ENCODE assay signal across 9 cellular contexts in the genomic region with DNA sequence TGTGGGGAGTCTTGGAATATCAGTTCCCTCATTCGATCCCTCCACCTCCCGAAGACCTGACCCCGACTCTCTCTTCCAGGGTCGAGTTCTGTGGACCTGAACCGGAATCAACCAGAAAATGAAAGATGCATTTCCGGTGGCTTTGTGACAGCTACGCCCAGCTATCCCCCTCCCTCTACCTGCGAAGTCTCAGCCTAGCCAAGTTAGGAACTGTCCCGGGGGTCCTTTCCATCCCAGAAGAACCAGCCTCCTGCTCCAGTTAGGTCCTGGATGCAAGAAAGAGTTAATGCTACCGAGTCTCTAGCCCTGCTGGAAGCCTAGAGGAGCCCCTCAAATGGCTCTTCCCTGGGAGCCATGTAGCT. TPM values are rescaled to one million over a fixed set of nuclear protein-coding genes. Genes with fewer than 3 reads are reported as not detected.
DNase-seq lines count a peak whose midpoint lies in the region; ATAC-seq and TF ChIP-seq lines count a peak whose summit lies in the region.
"Had no signal": no experiment of that assay in that cellular context is flagged by ENCODE, and none has a peak within 500 bp of the region (broad histone marks: within the 10 kb centered on the region; RNA-seq: fewer than 3 reads in every experiment).

No MANE protein-coding gene starts in this region.

- H3K4me3 Mint-ChIP-seq in activated CD8-positive, alpha-beta T cell treated with anti-CD3 and anti-CD28 coated beads, Interleukin-2, amount 10 ng/mL, durations not matched to agents 7 days and 5 days: peak overlapping the region; percentile 84
- H3K4me3 Mint-ChIP-seq in nephron: peak overlapping the region; percentile 78 to 87 (median 82)

- peaks cover 19% of the 10 kb centered on the region for H3K4me1 Mint-ChIP-seq in activated CD8-positive, alpha-beta T cell treated with anti-CD3 and anti-CD28 coated beads, Interleukin-2, amount 10 ng/mL, durations not matched to agents 7 days and 5 days (ENCODE audit: low read depth)
- peaks cover 5% of the 10 kb centered on the region for H3K4me1 Mint-ChIP-seq in nephron

- H3K36me3 Mint-ChIP-seq in activated CD8-positive, alpha-beta T cell treated with anti-CD3 and anti-CD28 coated beads, Interleukin-2, amount 10 ng/mL, durations not matched to agents 7 days and 5 days (ENCODE audit: low read depth): peaks cover 16% of the 10 kb centered on the region
- H3K36me3 Mint-ChIP-seq in nephron (ENCODE audit: low read depth): peaks cover 18% of the 10 kb centered on the region

- POLR2A ChIA-PET in activated CD8-positive, alpha-beta T cell treated with anti-CD3 and anti-CD28 coated beads, Interleukin-2, amount 10 ng/mL, durations not matched to agents 7 days and 5 days (lab: Charles Lee): no interaction called here

- ATAC-seq in GM18520 (IDR thresholded peaks at IDR 0.05; ENCODE audit: unreplicated experiment) (peak; percentile 17), HG02571 (IDR thresholded peaks at IDR 0.05; ENCODE audit: unreplicated experiment) (peak; percentile 54)
- ATAC-seq in activated CD8-positive, alpha-beta T cell treated with anti-CD3 and anti-CD28 coated beads, Interleukin-2, amount 10 ng/mL, durations not matched to agents 7 days and 5 days: peak; percentile 64

- peak overlapping the region; percentile 90 for H3K27ac Mint-ChIP-seq in activated CD8-positive, alpha-beta T cell treated with anti-CD3 and anti-CD28 coated beads, Interleukin-2, amount 10 ng/mL, durations not matched to agents 7 days and 5 days
- H3K27ac Mint-ChIP-seq in nephron: no peak overlapping the region

- H3K9me3 Mint-ChIP-seq in activated CD8-positive, alpha-beta T cell treated with anti-CD3 and anti-CD28 coated beads, Interleukin-2, amount 10 ng/mL, durations not matched to agents 7 days and 5 days (ENCODE audit: insufficient read depth): peaks cover 5% of the 10 kb centered on the region
- peaks cover 31% of the 10 kb centered on the region for H3K9me3 Mint-ChIP-seq in nephron

- no peak for DNase-seq in activated CD8-positive, alpha-beta T cell treated with anti-CD3 and anti-CD28 coated beads, Interleukin-2, amount 10 ng/mL, durations not matched to agents 7 days and 5 days
- no peak for DNase-seq in central memory CD4-positive, alpha-beta T cell
- DNase-seq in GM19240 (ENCODE audit: insufficient read length, low spot score) (no peak), NCI-H128 (lab: John Stamatoyannopoulos, UW; ENCODE audit: unreplicated experiment) (no peak), pons (ENCODE audit: low spot score) (no peak)

- H3K27me3 Mint-ChIP-seq in activated CD8-positive, alpha-beta T cell treated with anti-CD3 and anti-CD28 coated beads, Interleukin-2, amount 10 ng/mL, durations not matched to agents 7 days and 5 days (ENCODE audit: low read depth): no peaks in the 10 kb centered on the region
- H3K27me3 Mint-ChIP-seq in nephron (ENCODE audit: low read depth): peaks cover 6% of the 10 kb centered on the region

- no peak for TF ChIP-seq CTCF in nephron (IDR thresholded peaks at IDR 0.05; ENCODE audit: unreplicated experiment in 3 of 3)

- CTCF ChIA-PET in activated CD8-positive, alpha-beta T cell treated with anti-CD3 and anti-CD28 coated beads, Interleukin-2, amount 10 ng/mL, durations not matched to agents 7 days and 5 days (lab: Charles Lee): interaction anchor here (0.9 to 1.3 kb wide), 4 partner anchors 9 to 184 kb away, joined by 3 to 4 read pairs (median 4); no protein-coding TSS in a partner anchor

RNA-seq across cellular contexts. Expression of gene ETDC, which starts 13.4 kb away (rescaled TPM):
- not detected for total RNA-seq in activated CD8-positive, alpha-beta T cell treated with anti-CD3 and anti-CD28 coated beads, Interleukin-2, amount 10 ng/mL, durations not matched to agents 7 days and 5 days
- total RNA-seq: LHCN-M2 had no signal

RNA-seq across cellular contexts. Expression of gene ETDA, which starts 44.1 kb away (rescaled TPM):
- not detected for total RNA-seq in activated CD8-positive, alpha-beta T cell treated with anti-CD3 and anti-CD28 coated beads, Interleukin-2, amount 10 ng/mL, durations not matched to agents 7 days and 5 days
- total RNA-seq: LHCN-M2 had no signal

RNA-seq across cellular contexts. Expression of gene ZNF75D, which starts 48.0 kb away (rescaled TPM):
- 10 to 100 TPM; 12.1 to 13.8 TPM for total RNA-seq in activated CD8-positive, alpha-beta T cell treated with anti-CD3 and anti-CD28 coated beads, Interleukin-2, amount 10 ng/mL, durations not matched to agents 7 days and 5 days

RNA-seq across cellular contexts. Expression of gene ZNF449, which starts 48.7 kb away (rescaled TPM):
- 1 to 10 TPM; 4.3 to 4.4 TPM for total RNA-seq in activated CD8-positive, alpha-beta T cell treated with anti-CD3 and anti-CD28 coated beads, Interleukin-2, amount 10 ng/mL, durations not matched to agents 7 days and 5 days
